In genomic region chr10:92404592-92404991, GRCh38 we compare ENCODE assay signal across 23 cellular contexts.
A peak's percentile ranks its signal among the peaks of the same experiment; 100 is the strongest.
DNase-seq lines count a peak whose midpoint lies in the region; ATAC-seq, FAIRE-seq and TF ChIP-seq lines count a peak whose summit lies in the region.
"Had no signal": no experiment of that assay in that cellular context is flagged by ENCODE, and none has a peak within 500 bp of the region (broad histone marks: within the 10 kb centered on the region; RNA-seq: fewer than 3 reads in every experiment).

No MANE protein-coding gene starts in this region.

- H3K4me3 ChIP-seq in HepG2 (replicated peaks in 1 of 3; ENCODE audit: insufficient read depth in 1 of 3, low read depth in 2 of 3, low read length in 3 of 3) (no peak overlapping the region), right lobe of liver (no peak overlapping the region)
- H3K4me3 ChIP-seq: Peyer's patch, SJSA1 had no signal

- no peaks in the 10 kb centered on the region for H3K9me3 ChIP-seq in HepG2 (ENCODE audit: low read length)
- no peaks in the 10 kb centered on the region for H3K9me3 ChIP-seq in right lobe of liver
- H3K9me3 ChIP-seq in T-helper 17 cell (ENCODE audit: control insufficient read depth, low read length, poor library complexity, severe bottlenecking): no peaks in the 10 kb centered on the region
- H3K9me3 ChIP-seq: BE2C, Peyer's patch, SJSA1 had no signal

- H3K4me3 Mint-ChIP-seq in T-helper 17 cell: no peak overlapping the region
- H3K4me3 Mint-ChIP-seq in immature natural killer cell: no peak overlapping the region
- H3K4me3 Mint-ChIP-seq: T-helper 1 cell treated with Interleukin-12 subunit alpha and Interleukin-12 subunit beta and Interleukin-4 antibody, amounts not matched to agents 30 μg/mL and 1 μg/mL, for 36 hours had no signal

- 59% methylated on average over 5 of the region's 5 CpGs for WGBS in HepG2 (ENCODE audit: low lambda C conversion rate)
- WGBS in right lobe of liver (ENCODE audit: insufficient coverage, low coverage, low lambda C conversion rate, missing lambda C conversion rate): 70% methylated on average over 5 of the region's 5 CpGs

- CTCF ChIA-PET in HepG2 (lab: Yijun Ruan, JAX; ENCODE audit: low intra/inter-chr PET ratio, low total read pairs): no interaction called here

- no peak for TF ChIP-seq CTCF in HepG2 (CRISPR knock-in tag; IDR thresholded peaks at IDR 0.05)
- no peak for TF ChIP-seq CTCF in right lobe of liver (IDR thresholded peaks at IDR 0.05)

- no peak overlapping the region for H2AFZ ChIP-seq in HepG2 (ENCODE audit: low read length)

- H3K27ac ChIP-seq in HepG2 (ENCODE audit: extremely low read length, insufficient read depth, low read length) (no peak overlapping the region), right lobe of liver (no peak overlapping the region)
- H3K27ac ChIP-seq: Peyer's patch, SJSA1 had no signal

- no peaks in the 10 kb centered on the region for H4K20me1 ChIP-seq in HepG2 (ENCODE audit: insufficient read depth, low read length)

- intact Hi-C loops in HepG2 (cut with micrococcal nuclease; ENCODE audit: unreplicated experiment): no loop called here
- intact Hi-C loops in right lobe of liver (cut with DNase I): no loop called here

- BruUV-seq in HepG2 (replicated peaks; lab: Mats Ljungman, UMichigan): no TSS peak

- POLR2A ChIA-PET in HepG2 (lab: Yijun Ruan, JAX): no interaction called here

- H3K27ac Mint-ChIP-seq in T-helper 17 cell (peak overlapping the region; percentile 35), immature natural killer cell (no peak overlapping the region)
- H3K27ac Mint-ChIP-seq: T-helper 1 cell treated with Interleukin-12 subunit alpha and Interleukin-12 subunit beta and Interleukin-4 antibody, amounts not matched to agents 30 μg/mL and 1 μg/mL, for 36 hours had no signal

- DNase-seq in HepG2 (ENCODE audit: low spot score) (no peak), right lobe of liver (no peak), T-helper 17 cell (no peak), medulla oblongata (ENCODE audit: extremely low spot score) (peak; percentile 12), immature natural killer cell (no peak), retina (no peak), A172 (ENCODE audit: low spot score) (no peak)
- DNase-seq: BE2C, EL, GF-D8, GOT3, KBM-7, MM.1S, NCI-H1048, NCI-H1436, NCI-H2029, NCI-H226, NCI-H510A treated with DMSO at 0.1 percent for 48 hours, NCI-H748 treated with DMSO at 0.1 percent for 48 hours, Peyer's patch had no signal

- peak; percentile 29; the same call in 1 of the 3 replicates for ATAC-seq in HepG2
- no peak for ATAC-seq in right lobe of liver
- no peak for ATAC-seq in T-helper 17 cell
- ATAC-seq: HCT116 had no signal

- H3K27me3 ChIP-seq in HepG2 (ENCODE audit: control insufficient read depth in 1 of 2, insufficient read depth in 2 of 2, low read length in 2 of 2): no peaks in the 10 kb centered on the region
- no peaks in the 10 kb centered on the region for H3K27me3 ChIP-seq in right lobe of liver
- H3K27me3 ChIP-seq: BE2C, Peyer's patch, SJSA1 had no signal

- H3K4me1 Mint-ChIP-seq in T-helper 17 cell (peaks cover 2% of the 10 kb centered on the region), immature natural killer cell (no peaks in the 10 kb centered on the region)

- no peak for TF ChIP-seq RAD21 in HepG2 (CRISPR knock-in tag; IDR thresholded peaks at IDR 0.05)

- no peaks in the 10 kb centered on the region for H3K9me3 Mint-ChIP-seq in immature natural killer cell
- H3K9me3 Mint-ChIP-seq: T-helper 1 cell treated with Interleukin-12 subunit alpha and Interleukin-12 subunit beta and Interleukin-4 antibody, amounts not matched to agents 30 μg/mL and 1 μg/mL, for 36 hours had no signal

- H3K9ac ChIP-seq in HepG2 (ENCODE audit: insufficient read depth, low read depth, low read length): no peak overlapping the region

- H3K36me3 Mint-ChIP-seq in T-helper 17 cell (ENCODE audit: low read depth): no peaks in the 10 kb centered on the region
- no peaks in the 10 kb centered on the region for H3K36me3 Mint-ChIP-seq in immature natural killer cell

- in situ Hi-C loops in HepG2 (cut with HindIII; ENCODE audit: extremely low pct_ligation_motif_present, low pct_unique_long_range_greater_than_20kb): no loop called here

- H3K4me2 ChIP-seq in HepG2 (ENCODE audit: low read depth, low read length): no peak overlapping the region

- H3K4me1 ChIP-seq in HepG2 (ENCODE audit: insufficient read depth, low read length) (no peaks in the 10 kb centered on the region), right lobe of liver (no peaks in the 10 kb centered on the region)
- H3K4me1 ChIP-seq: Peyer's patch, SJSA1 had no signal

- H3K27me3 Mint-ChIP-seq in T-helper 17 cell: peaks cover 40% of the 10 kb centered on the region
- peaks cover 3 to 5% (median 4%) of the 10 kb centered on the region in 3 donors for H3K27me3 Mint-ChIP-seq in immature natural killer cell (ENCODE audit: low read depth in 3 of 3)

- no peaks in the 10 kb centered on the region for H3K79me2 ChIP-seq in HepG2 (ENCODE audit: insufficient read depth, low read length)

- H3K36me3 ChIP-seq in HepG2 (replicated peaks in 1 of 2; ENCODE audit: control insufficient read depth in 1 of 2, insufficient read depth in 2 of 2, low read length in 2 of 2) (no peaks in the 10 kb centered on the region), right lobe of liver (no peaks in the 10 kb centered on the region)
- H3K36me3 ChIP-seq: BE2C, Peyer's patch, SJSA1 had no signal

- no peak for FAIRE-seq in HepG2 (lab: Jason Lieb, UNC)

- TF ChIP-seq EP300 in HepG2 (IDR thresholded peaks at IDR 0.05; ENCODE audit: low read depth in 2 of 2, low read length in 2 of 2): no peak
- TF ChIP-seq EP300 in HepG2 (CRISPR knock-in tag; IDR thresholded peaks at IDR 0.05; ENCODE audit: borderline replicate concordance): no peak

- TF ChIP-seq POLR2A in HepG2 (IDR thresholded peaks at IDR 0.05; ENCODE audit: insufficient read depth in 1 of 2, low read depth in 2 of 2, low read length in 2 of 2) (no peak), right lobe of liver (IDR thresholded peaks at IDR 0.05) (no peak)

TF ChIP-seq in HepG2, 621 proteins besides CTCF, POLR2A, EP300 and RAD21:
- TF ChIP-seq CHD2 (IDR thresholded peaks at IDR 0.05; ENCODE audit: low read depth, low read length) (no peak), ATF4 (CRISPR knock-in tag; IDR thresholded peaks at IDR 0.05) (0 out of 4 replicates have a peak, but pooled peaks of 1 of the 2 experiments have one; percentile 20)
